19 cellular contexts compared by ENCODE assay signal in the genomic region with DNA sequence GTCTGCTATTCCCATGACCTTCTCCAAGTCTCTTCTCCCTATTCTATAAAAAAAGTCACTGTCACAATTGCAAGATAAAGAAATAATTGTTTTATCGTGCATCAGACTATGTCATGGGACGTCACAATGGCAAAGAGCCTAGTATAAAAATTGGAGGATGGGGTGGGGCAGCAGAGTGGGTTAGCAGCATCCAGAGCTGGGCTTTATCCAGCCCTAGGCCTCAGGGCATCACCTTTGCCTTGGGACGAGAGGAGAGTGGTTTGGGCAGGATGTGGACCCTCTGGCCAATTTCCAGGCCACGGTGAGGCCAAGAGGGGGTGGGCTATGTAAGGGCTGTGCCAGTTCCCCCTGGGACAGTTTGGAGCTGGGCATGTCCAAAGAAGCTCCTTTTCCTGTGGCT. TPM values are rescaled to one million over a fixed set of nuclear protein-coding genes. Genes with fewer than 3 reads are reported as not detected.
DNase-seq lines count a peak whose midpoint lies in the region; ATAC-seq and TF ChIP-seq lines count a peak whose summit lies in the region.
"Had no signal": no experiment of that assay in that cellular context is flagged by ENCODE, and none has a peak within 500 bp of the region (broad histone marks: within the 10 kb centered on the region; RNA-seq: fewer than 3 reads in every experiment).

No MANE protein-coding gene starts in this region.

- H3K4me1 Mint-ChIP-seq in activated naive CD4-positive, alpha-beta T cell treated with anti-CD3 and anti-CD28 coated beads for 36 hours (ENCODE audit: low read depth): peaks cover 23% of the 10 kb centered on the region
- peaks cover 15% of the 10 kb centered on the region for H3K4me1 Mint-ChIP-seq in activated T-helper 17 cell treated with anti-CD3 and anti-CD28 coated beads, Interleukin-2, amount 50 U/mL, for 72 hours
- peaks cover 57 to 90% of the 10 kb centered on the region in 2 donors for H3K4me1 Mint-ChIP-seq in stimulated activated naive B cell treated with anti-CD40 and anti-IgM and Interleukin-4, amounts not matched to agents 10 μg/mL and 1 μg/mL and 100 μg/mL, for 72 hours

- H3K4me3 Mint-ChIP-seq in activated naive CD4-positive, alpha-beta T cell treated with anti-CD3 and anti-CD28 coated beads for 36 hours: no peak overlapping the region
- no peak overlapping the region for H3K4me3 Mint-ChIP-seq in activated T-helper 17 cell treated with anti-CD3 and anti-CD28 coated beads, Interleukin-2, amount 50 U/mL, for 72 hours
- peak overlapping the region in 1 of 2 donors; percentile 46 for H3K4me3 Mint-ChIP-seq in stimulated activated naive B cell treated with anti-CD40 and anti-IgM and Interleukin-4, amounts not matched to agents 10 μg/mL and 1 μg/mL and 100 μg/mL, for 72 hours
- H3K4me3 Mint-ChIP-seq: activated CD4-positive, alpha-beta memory T cell treated with anti-CD3 and anti-CD28 coated beads, Interleukin-2, amount 10 ng/mL, durations not matched to agents 7 days and 5 days; CD4-positive, alpha-beta memory T cell; T-cell had no signal

- ATAC-seq in activated T-helper 17 cell treated with anti-CD3 and anti-CD28 coated beads, Interleukin-2, amount 50 U/mL, for 72 hours (replicated peaks): no peak
- ATAC-seq in stimulated activated naive B cell treated with anti-CD40 and anti-IgM and Interleukin-4, amounts not matched to agents 10 μg/mL and 1 μg/mL and 100 μg/mL, for 72 hours (replicated peaks): no peak
- no peak for ATAC-seq in HG03139 (IDR thresholded peaks at IDR 0.05; ENCODE audit: unreplicated experiment)
- ATAC-seq in HG03521 (IDR thresholded peaks at IDR 0.05; ENCODE audit: unreplicated experiment): no peak
- ATAC-seq: HCT116, left lobe of liver, T-cell, upper lobe of right lung had no signal

- no peaks in the 10 kb centered on the region for H3K27me3 ChIP-seq in layer of hippocampus (ENCODE audit: control insufficient read depth, insufficient read depth, low read length)
- H3K27me3 ChIP-seq: MG63, spleen, upper lobe of right lung had no signal

- intact Hi-C loops in activated naive CD4-positive, alpha-beta T cell treated with anti-CD3 and anti-CD28 coated beads for 36 hours (cut with micrococcal nuclease): no loop called here

- H3K27ac ChIP-seq in layer of hippocampus (ENCODE audit: low read depth, low read length): peak overlapping the region; percentile 64
- H3K27ac ChIP-seq: coronary artery, upper lobe of right lung had no signal

- H3K27me3 Mint-ChIP-seq in activated naive CD4-positive, alpha-beta T cell treated with anti-CD3 and anti-CD28 coated beads for 36 hours (ENCODE audit: low read depth): no peaks in the 10 kb centered on the region
- H3K27me3 Mint-ChIP-seq in activated T-helper 17 cell treated with anti-CD3 and anti-CD28 coated beads, Interleukin-2, amount 50 U/mL, for 72 hours: no peaks in the 10 kb centered on the region
- H3K27me3 Mint-ChIP-seq in stimulated activated naive B cell treated with anti-CD40 and anti-IgM and Interleukin-4, amounts not matched to agents 10 μg/mL and 1 μg/mL and 100 μg/mL, for 72 hours: no peaks in the 10 kb centered on the region
- H3K27me3 Mint-ChIP-seq: activated CD4-positive, alpha-beta memory T cell treated with anti-CD3 and anti-CD28 coated beads, Interleukin-2, amount 10 ng/mL, durations not matched to agents 7 days and 5 days; CD4-positive, alpha-beta memory T cell; T-cell had no signal

- H3K27ac Mint-ChIP-seq in activated naive CD4-positive, alpha-beta T cell treated with anti-CD3 and anti-CD28 coated beads for 36 hours: peak overlapping the region; percentile 16
- peak overlapping the region; percentile 58 for H3K27ac Mint-ChIP-seq in activated T-helper 17 cell treated with anti-CD3 and anti-CD28 coated beads, Interleukin-2, amount 50 U/mL, for 72 hours
- peak overlapping the region; percentile 70 for H3K27ac Mint-ChIP-seq in stimulated activated naive B cell treated with anti-CD40 and anti-IgM and Interleukin-4, amounts not matched to agents 10 μg/mL and 1 μg/mL and 100 μg/mL, for 72 hours

- H3K9me3 Mint-ChIP-seq in activated naive CD4-positive, alpha-beta T cell treated with anti-CD3 and anti-CD28 coated beads for 36 hours: no peaks in the 10 kb centered on the region
- no peaks in the 10 kb centered on the region for H3K9me3 Mint-ChIP-seq in activated T-helper 17 cell treated with anti-CD3 and anti-CD28 coated beads, Interleukin-2, amount 50 U/mL, for 72 hours
- no peaks in the 10 kb centered on the region for H3K9me3 Mint-ChIP-seq in stimulated activated naive B cell treated with anti-CD40 and anti-IgM and Interleukin-4, amounts not matched to agents 10 μg/mL and 1 μg/mL and 100 μg/mL, for 72 hours
- H3K9me3 Mint-ChIP-seq: activated CD4-positive, alpha-beta memory T cell treated with anti-CD3 and anti-CD28 coated beads, Interleukin-2, amount 10 ng/mL, durations not matched to agents 7 days and 5 days; T-cell had no signal

- CTCF ChIA-PET in activated naive CD4-positive, alpha-beta T cell treated with anti-CD3 and anti-CD28 coated beads for 36 hours (lab: Charles Lee): interaction anchor here (1.1 kb wide), 1 partner anchor 25 kb away, joined by 3 read pairs; no protein-coding TSS in a partner anchor
- CTCF ChIA-PET in HEK293T (lab: Yijun Ruan, JAX): no interaction called here

- DNase-seq in activated naive CD4-positive, alpha-beta T cell treated with anti-CD3 and anti-CD28 coated beads for 36 hours: no peak
- no peak for DNase-seq in activated naive CD4-positive, alpha-beta T cell treated with Interleukin-2 at 50 U/mL for 16 hours
- no peak for DNase-seq in stimulated activated naive B cell treated with anti-CD40 and anti-IgM and Interleukin-4, amounts not matched to agents 10 μg/mL and 1 μg/mL and 100 μg/mL, for 72 hours
- no peak for DNase-seq in HEK293T (ENCODE audit: extremely low spot score)
- DNase-seq: activated CD4-positive, alpha-beta memory T cell treated with anti-CD3 and anti-CD28 coated beads, Interleukin-2, amount 10 ng/mL, durations not matched to agents 7 days and 5 days; CD4-positive, alpha-beta memory T cell; MG63; NCI-H1694; NCI-H2227 treated with DMSO at 0.1 percent for 48 hours; spleen; T-cell; upper lobe of right lung had no signal

- peaks cover 3% of the 10 kb centered on the region for H3K36me3 Mint-ChIP-seq in activated naive CD4-positive, alpha-beta T cell treated with anti-CD3 and anti-CD28 coated beads for 36 hours (ENCODE audit: low read depth)
- peaks cover 45% of the 10 kb centered on the region for H3K36me3 Mint-ChIP-seq in activated T-helper 17 cell treated with anti-CD3 and anti-CD28 coated beads, Interleukin-2, amount 50 U/mL, for 72 hours (ENCODE audit: low read depth)
- H3K36me3 Mint-ChIP-seq in stimulated activated naive B cell treated with anti-CD40 and anti-IgM and Interleukin-4, amounts not matched to agents 10 μg/mL and 1 μg/mL and 100 μg/mL, for 72 hours: peaks cover 50 to 69% of the 10 kb centered on the region in 2 donors

- POLR2A ChIA-PET in HEK293T (lab: Yijun Ruan, JAX): no interaction called here

TF ChIP-seq in HEK293T, 16 proteins besides CTCF, POLR2A, EP300 and RAD21:
- TF ChIP-seq ELF4 (IDR thresholded peaks at IDR 0.05) (no peak), ARNT (IDR thresholded peaks at IDR 0.05) (no peak), CTBP1 (IDR thresholded peaks at IDR 0.05; ENCODE audit: borderline replicate concordance) (no peak), FOXM1 (IDR thresholded peaks at IDR 0.05; ENCODE audit: borderline replicate concordance) (no peak), L3MBTL2 (conservative IDR thresholded peaks at IDR 0.05) (no peak), FOXA1 (IDR thresholded peaks at IDR 0.05) (no peak)

RNA-seq across cellular contexts. Expression of gene WNT4, which starts 25.7 kb away (rescaled TPM):
- not detected for total RNA-seq in activated naive CD4-positive, alpha-beta T cell treated with anti-CD3 and anti-CD28 coated beads for 36 hours
- total RNA-seq in activated T-helper 17 cell treated with anti-CD3 and anti-CD28 coated beads, Interleukin-2, amount 50 U/mL, for 72 hours: not detected
- total RNA-seq: activated CD4-positive, alpha-beta memory T cell treated with anti-CD3 and anti-CD28 coated beads, Interleukin-2, amount 10 ng/mL, durations not matched to agents 7 days and 5 days; CD4-positive, alpha-beta memory T cell; T-cell had no signal

Comparison
In these comparisons a context has a peak if more than half of its experiments do, and no peak if none do; other contexts are left out.
1. H3K27ac Mint-ChIP-seq: peak in every context shown above with its lines; median percentile 70 in stimulated activated naive B cell treated with anti-CD40 and anti-IgM and Interleukin-4, amounts not matched to agents 10 μg/mL and 1 μg/mL and 100 μg/mL, for 72 hours; 58 in activated T-helper 17 cell treated with anti-CD3 and anti-CD28 coated beads, Interleukin-2, amount 50 U/mL, for 72 hours; 16 in activated naive CD4-positive, alpha-beta T cell treated with anti-CD3 and anti-CD28 coated beads for 36 hours.